14 cellular contexts compared by ENCODE assay signal in the genomic region with DNA sequence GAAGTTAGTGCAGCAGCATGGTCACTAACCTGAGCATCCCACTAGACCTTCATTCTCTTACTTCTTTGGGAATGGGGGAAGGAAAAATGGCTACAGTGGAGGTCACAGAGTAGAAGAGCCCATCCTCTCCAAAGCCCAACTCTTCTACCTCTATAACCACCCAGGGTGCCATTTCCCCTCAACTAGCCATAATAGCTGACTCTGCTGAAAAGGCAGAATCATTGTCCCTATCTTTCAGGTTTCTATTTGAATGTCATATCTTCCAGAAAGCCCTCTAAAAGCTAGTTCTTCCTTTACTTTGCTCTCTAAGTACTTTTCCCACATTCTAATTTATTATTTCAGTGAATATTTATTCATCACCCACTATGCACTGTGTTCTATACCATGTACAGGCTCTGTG.
DNase-seq lines count a peak whose midpoint lies in the region; ATAC-seq and TF ChIP-seq lines count a peak whose summit lies in the region.
"Had no signal": no experiment of that assay in that cellular context is flagged by ENCODE, and none has a peak within 500 bp of the region (broad histone marks: within the 10 kb centered on the region; RNA-seq: fewer than 3 reads in every experiment).

No MANE protein-coding gene starts in this region.

- H3K27ac ChIP-seq in AG04450 (ENCODE audit: low read depth, low read length): peak overlapping the region; percentile 68
- peak overlapping the region; percentile 70 for H3K27ac ChIP-seq in PC-3 (ENCODE audit: low read length)
- peak overlapping the region; percentile 4 for H3K27ac ChIP-seq in fibroblast of lung (ENCODE audit: insufficient read depth, low read length)

- TF ChIP-seq CTCF in AG04450 (IDR thresholded peaks at IDR 0.05; ENCODE audit: low read depth, low read length): no peak
- TF ChIP-seq CTCF in PC-3 (conservative IDR thresholded peaks at IDR 0.05; ENCODE audit: low read depth, low read length): no peak
- TF ChIP-seq CTCF in fibroblast of lung (conservative IDR thresholded peaks at IDR 0.05 in 1 of 2, IDR thresholded peaks at IDR 0.05 in 1 of 2; ENCODE audit: low read depth in 1 of 2, low read length in 2 of 2): no peak
- no peak for TF ChIP-seq CTCF in nephron (IDR thresholded peaks at IDR 0.05; ENCODE audit: unreplicated experiment in 3 of 3)
- no peak for TF ChIP-seq CTCF in lower leg skin (IDR thresholded peaks at IDR 0.05)

- no peak for DNase-seq in AG04450 (ENCODE audit: low read depth, low spot score)
- DNase-seq in PC-3: no peak
- no peak for DNase-seq in fibroblast of lung (ENCODE audit: low read depth in 2 of 2)
- DNase-seq in lower leg skin (ENCODE audit: low spot score in 2 of 2): no peak
- no peak for DNase-seq in central memory CD4-positive, alpha-beta T cell
- no peak for DNase-seq in NCI-H1436 (lab: John Stamatoyannopoulos, UW)
- DNase-seq: Caco-2; CD8-positive, alpha-beta memory T cell; DND-41; GDM1; GOT3; H9 had no signal

- no peaks in the 10 kb centered on the region for H3F3A ChIP-seq in PC-3 (ENCODE audit: low read length, unreplicated experiment)

- peaks cover 59% of the 10 kb centered on the region for H3K4me1 Mint-ChIP-seq in nephron
- H3K4me1 Mint-ChIP-seq: CD14-positive monocyte; CD8-positive, alpha-beta memory T cell had no signal

- H3K4me1 ChIP-seq in PC-3 (ENCODE audit: insufficient read depth, low read length) (peaks cover 19% of the 10 kb centered on the region), fibroblast of lung (ENCODE audit: control insufficient read depth, extremely low read depth, insufficient read depth, low read length) (peaks cover 4% of the 10 kb centered on the region)
- H3K4me1 ChIP-seq: Caco-2 had no signal

- H3K4me3 ChIP-seq in AG04450 (ENCODE audit: low read depth, low read length) (no peak overlapping the region), PC-3 (ENCODE audit: low read length) (no peak overlapping the region), fibroblast of lung (replicated peaks in 1 of 4; ENCODE audit: control extremely low read depth in 1 of 4, insufficient read depth in 1 of 4, low read depth in 3 of 4, low read length in 4 of 4) (no peak overlapping the region), lower leg skin (ENCODE audit: low read depth, poor library complexity, severe bottlenecking) (no peak overlapping the region)

- no peak for ATAC-seq in PC-3

- no peaks in the 10 kb centered on the region for H3K9me3 Mint-ChIP-seq in nephron
- H3K9me3 Mint-ChIP-seq: H9 had no signal

- H3K36me3 ChIP-seq in PC-3 (ENCODE audit: low read depth, low read length) (no peaks in the 10 kb centered on the region), fibroblast of lung (ENCODE audit: control insufficient read depth, insufficient read depth, low read length) (no peaks in the 10 kb centered on the region)

- no peaks in the 10 kb centered on the region for H4K20me1 ChIP-seq in PC-3 (ENCODE audit: low read length)
- H4K20me1 ChIP-seq in fibroblast of lung (ENCODE audit: control insufficient read depth, extremely low read depth, insufficient read depth, low read length): no peaks in the 10 kb centered on the region

- H3K79me2 ChIP-seq in PC-3 (ENCODE audit: low read length): no peaks in the 10 kb centered on the region
- H3K79me2 ChIP-seq in fibroblast of lung (ENCODE audit: control insufficient read depth, insufficient read depth, low read length): no peaks in the 10 kb centered on the region

- H3K36me3 Mint-ChIP-seq in nephron (ENCODE audit: low read depth): no peaks in the 10 kb centered on the region
- H3K36me3 Mint-ChIP-seq: CD14-positive monocyte; CD8-positive, alpha-beta memory T cell had no signal

- H3K9ac ChIP-seq in PC-3 (ENCODE audit: low read length) (no peak overlapping the region), fibroblast of lung (ENCODE audit: insufficient read depth, low read length) (no peak overlapping the region)

- intact Hi-C loops in PC-3 (cut with micrococcal nuclease): no loop called here
- intact Hi-C loops in lower leg skin (cut with DNase I; ENCODE audit: low total_unique reads): no loop called here

- TF ChIP-seq POLR2A in lower leg skin (IDR thresholded peaks at IDR 0.05): no peak

- H3K27me3 Mint-ChIP-seq in nephron (ENCODE audit: low read depth): no peaks in the 10 kb centered on the region

- no TSS peak for BruUV-seq in PC-3 (replicated peaks; lab: Mats Ljungman, UMichigan)

- H3K9me3 ChIP-seq in AG04450 (ENCODE audit: control insufficient read depth, insufficient read depth, low read length): no peaks in the 10 kb centered on the region
- no peaks in the 10 kb centered on the region for H3K9me3 ChIP-seq in PC-3 (ENCODE audit: low read length)
- no peaks in the 10 kb centered on the region for H3K9me3 ChIP-seq in fibroblast of lung (ENCODE audit: control insufficient read depth, insufficient read depth, low read depth, low read length)
- H3K9me3 ChIP-seq: Caco-2 had no signal

- no peak overlapping the region for H3K4me3 Mint-ChIP-seq in nephron
- H3K4me3 Mint-ChIP-seq: CD8-positive, alpha-beta memory T cell; H9 had no signal

- CTCF ChIA-PET in AG04450 (lab: Charles Lee): interaction anchor here (0.9 to 2.3 kb wide), 3 partner anchors 64 to 373 kb away, joined by 3 to 8 read pairs (median 5); no protein-coding TSS in a partner anchor
- CTCF ChIA-PET in PC-3 (lab: Charles Lee): no interaction called here

- H3K27ac Mint-ChIP-seq in nephron: peak overlapping the region; percentile 77 to 91 (median 78)
- H3K27ac Mint-ChIP-seq: CD14-positive monocyte, H9 had no signal

- H3K27me3 ChIP-seq in AG04450 (ENCODE audit: control insufficient read depth, insufficient read depth, low read length) (peaks cover 2% of the 10 kb centered on the region), PC-3 (ENCODE audit: low read length) (no peaks in the 10 kb centered on the region), fibroblast of lung (ENCODE audit: control insufficient read depth, insufficient read depth, low read length) (no peaks in the 10 kb centered on the region)

- no peaks in the 10 kb centered on the region for H3K9me2 ChIP-seq in PC-3 (replicated peaks; ENCODE audit: low read length)

- H3K4me2 ChIP-seq in PC-3 (ENCODE audit: low read length) (peak overlapping the region; percentile 57), fibroblast of lung (ENCODE audit: extremely low read depth, insufficient read depth, low read length) (no peak overlapping the region)

- POLR2A ChIA-PET in AG04450 (lab: Yijun Ruan, JAX) (no interaction called here), PC-3 (lab: Charles Lee; ENCODE audit: unreplicated experiment) (no interaction called here)

- 0 out of 2 replicates have a peak overlapping the region, but pooled peaks have one; percentile 10 for H2AFZ ChIP-seq in PC-3 (ENCODE audit: low read length)
- no peak overlapping the region for H2AFZ ChIP-seq in fibroblast of lung (ENCODE audit: low read length)

Comparison
In these comparisons a context has a peak if more than half of its experiments do, and no peak if none do; other contexts are left out.
1. H3K27ac ChIP-seq: peak in every context shown above with its lines; median percentile 70 in PC-3; 68 in AG04450; 4 in fibroblast of lung.